14 cellular contexts compared by ENCODE assay signal in the genomic region with DNA sequence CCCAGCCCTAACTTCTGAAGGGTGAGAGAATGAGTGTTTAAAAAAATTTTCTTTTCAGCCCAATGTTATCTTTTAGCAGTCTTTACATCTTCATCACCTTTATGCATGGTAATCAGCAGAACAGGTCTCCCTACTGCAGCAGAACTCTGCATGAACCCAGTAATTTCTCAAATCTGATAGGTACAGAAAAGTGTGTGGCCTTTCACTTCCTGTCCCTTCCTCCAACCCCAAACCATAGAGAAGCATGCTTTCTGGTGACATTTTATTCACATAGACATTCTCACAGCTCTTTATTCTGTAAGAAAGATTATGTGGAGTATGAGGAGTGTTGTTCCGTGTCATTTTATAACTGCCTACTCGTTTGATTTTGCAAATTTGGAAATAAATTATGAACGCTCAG.
DNase-seq lines count a peak whose midpoint lies in the region; ATAC-seq and TF ChIP-seq lines count a peak whose summit lies in the region.
"Had no signal": no experiment of that assay in that cellular context is flagged by ENCODE, and none has a peak within 500 bp of the region (broad histone marks: within the 10 kb centered on the region; RNA-seq: fewer than 3 reads in every experiment).

No MANE protein-coding gene starts in this region.

- H3K4me3 Mint-ChIP-seq in activated CD8-positive, alpha-beta memory T cell treated with anti-CD3 and anti-CD28 coated beads, Interleukin-2, amount 10 ng/mL, durations not matched to agents 7 days and 5 days, result peak overlapping the region; percentile 33
- H3K4me3 Mint-ChIP-seq in activated B cell treated with CpG ODN at 0.5 μM for 24 hours, result no peak overlapping the region
- H3K4me3 Mint-ChIP-seq in stimulated activated naive CD8-positive, alpha-beta T cell treated with anti-CD3 and anti-CD28 coated beads, Interleukin-15, amount 100 ng/mL, for 72 hours, result peak overlapping the region; percentile 20 to 23

- no peaks in the 10 kb centered on the region for H3K79me2 ChIP-seq in osteoblast (ENCODE audit: insufficient read depth, low read length)

- DNase-seq in activated CD8-positive, alpha-beta memory T cell treated with anti-CD3 and anti-CD28 coated beads, Interleukin-2, amount 10 ng/mL, durations not matched to agents 7 days and 5 days, result peak; percentile 51
- DNase-seq in activated CD8-positive, alpha-beta memory T cell treated with anti-CD3 and anti-CD28 coated beads, Interleukin-2, amount 50 U/mL, for 48 hours, result no peak
- DNase-seq in activated B cell treated with CpG ODN at 0.5 μM for 24 hours (no peak), osteoblast (ENCODE audit: insufficient read length, low spot score, missing footprints) (no peak)
- DNase-seq in stimulated activated naive CD8-positive, alpha-beta T cell treated with anti-CD3 and anti-CD28 coated beads, Interleukin-15, amount 100 ng/mL, for 72 hours, result no peak
- DNase-seq: ACHN, kidney, NCI-H1694 treated with DMSO at 0.1 percent for 48 hours, NCI-H526 treated with DMSO at 0.1 percent for 48 hours had no signal

- TF ChIP-seq CTCF in activated B cell treated with CpG ODN at 0.5 μM for 24 hours (IDR thresholded peaks at IDR 0.05) (no peak), osteoblast (IDR thresholded peaks at IDR 0.05; ENCODE audit: extremely low read depth, low read depth, low read length) (no peak)

- no peaks in the 10 kb centered on the region for H3K27me3 Mint-ChIP-seq in activated CD8-positive, alpha-beta memory T cell treated with anti-CD3 and anti-CD28 coated beads, Interleukin-2, amount 10 ng/mL, durations not matched to agents 7 days and 5 days
- no peaks in the 10 kb centered on the region for H3K27me3 Mint-ChIP-seq in activated B cell treated with CpG ODN at 0.5 μM for 24 hours
- no peaks in the 10 kb centered on the region for H3K27me3 Mint-ChIP-seq in stimulated activated naive CD8-positive, alpha-beta T cell treated with anti-CD3 and anti-CD28 coated beads, Interleukin-15, amount 100 ng/mL, for 72 hours

- no peaks in the 10 kb centered on the region for H3K9me3 Mint-ChIP-seq in activated CD8-positive, alpha-beta memory T cell treated with anti-CD3 and anti-CD28 coated beads, Interleukin-2, amount 10 ng/mL, durations not matched to agents 7 days and 5 days (ENCODE audit: low read depth)
- H3K9me3 Mint-ChIP-seq in activated B cell treated with CpG ODN at 0.5 μM for 24 hours, result no peaks in the 10 kb centered on the region
- H3K9me3 Mint-ChIP-seq in stimulated activated naive CD8-positive, alpha-beta T cell treated with anti-CD3 and anti-CD28 coated beads, Interleukin-15, amount 100 ng/mL, for 72 hours, result peaks cover 0 to 4% of the 10 kb centered on the region in 2 donors

- no peak overlapping the region for H3K27ac ChIP-seq in osteoblast (ENCODE audit: low read depth, low read length)
- H3K27ac ChIP-seq: prostate gland, tibial nerve had no signal

- H4K20me1 ChIP-seq in osteoblast (ENCODE audit: insufficient read depth, low read length), result no peaks in the 10 kb centered on the region

- H3K27ac Mint-ChIP-seq in activated CD8-positive, alpha-beta memory T cell treated with anti-CD3 and anti-CD28 coated beads, Interleukin-2, amount 10 ng/mL, durations not matched to agents 7 days and 5 days, result peak overlapping the region; percentile 91
- H3K27ac Mint-ChIP-seq in activated B cell treated with CpG ODN at 0.5 μM for 24 hours, result peak overlapping the region; percentile 20
- H3K27ac Mint-ChIP-seq in stimulated activated naive CD8-positive, alpha-beta T cell treated with anti-CD3 and anti-CD28 coated beads, Interleukin-15, amount 100 ng/mL, for 72 hours, result peak overlapping the region in 1 of 2 donors; percentile 27

- peak; percentile 49 for ATAC-seq in activated CD8-positive, alpha-beta memory T cell treated with anti-CD3 and anti-CD28 coated beads, Interleukin-2, amount 10 ng/mL, durations not matched to agents 7 days and 5 days
- ATAC-seq in HG02884 (IDR thresholded peaks at IDR 0.05; ENCODE audit: unreplicated experiment), result peak; percentile 61
- ATAC-seq in activated B cell treated with CpG ODN at 0.5 μM for 24 hours (ENCODE audit: low read depth), result no peak
- ATAC-seq in stimulated activated naive CD8-positive, alpha-beta T cell treated with anti-CD3 and anti-CD28 coated beads, Interleukin-15, amount 100 ng/mL, for 72 hours, result peak; percentile 61
- ATAC-seq in HG03039 (IDR thresholded peaks at IDR 0.05; ENCODE audit: unreplicated experiment), result no peak
- no peak for ATAC-seq in GM18505 (IDR thresholded peaks at IDR 0.05; ENCODE audit: unreplicated experiment)

- POLR2A ChIA-PET in activated B cell treated with CpG ODN at 0.5 μM for 24 hours (lab: Charles Lee), result no interaction called here

- intact Hi-C loops in activated B cell treated with CpG ODN at 0.5 μM for 24 hours (cut with micrococcal nuclease), result no loop called here

- H3K4me1 Mint-ChIP-seq in activated CD8-positive, alpha-beta memory T cell treated with anti-CD3 and anti-CD28 coated beads, Interleukin-2, amount 10 ng/mL, durations not matched to agents 7 days and 5 days, result peaks cover 57% of the 10 kb centered on the region
- H3K4me1 Mint-ChIP-seq in activated B cell treated with CpG ODN at 0.5 μM for 24 hours, result no peaks in the 10 kb centered on the region
- peaks cover 50% of the 10 kb centered on the region for H3K4me1 Mint-ChIP-seq in stimulated activated naive CD8-positive, alpha-beta T cell treated with anti-CD3 and anti-CD28 coated beads, Interleukin-15, amount 100 ng/mL, for 72 hours

- TF ChIP-seq POLR2A in GM18505 (IDR thresholded peaks at IDR 0.05; ENCODE audit: borderline replicate concordance, extremely low read depth, insufficient read depth, insufficient read length), result no peak

- CTCF ChIA-PET in activated CD8-positive, alpha-beta memory T cell treated with anti-CD3 and anti-CD28 coated beads, Interleukin-2, amount 10 ng/mL, durations not matched to agents 7 days and 5 days (lab: Charles Lee), result interaction anchor here (1.3 to 4.6 kb wide), 5 partner anchors 13 to 119 kb away, joined by 3 to 20 read pairs (median 7); a partner anchor contains a TSS
- CTCF ChIA-PET in activated B cell treated with CpG ODN at 0.5 μM for 24 hours (lab: Charles Lee), result no interaction called here

- no peak overlapping the region for H3K4me2 ChIP-seq in osteoblast (ENCODE audit: insufficient read depth, low read length)

- peaks cover 47% of the 10 kb centered on the region for H3K36me3 Mint-ChIP-seq in activated CD8-positive, alpha-beta memory T cell treated with anti-CD3 and anti-CD28 coated beads, Interleukin-2, amount 10 ng/mL, durations not matched to agents 7 days and 5 days
- H3K36me3 Mint-ChIP-seq in activated B cell treated with CpG ODN at 0.5 μM for 24 hours (ENCODE audit: low read depth), result peaks cover 40% of the 10 kb centered on the region

- no peak overlapping the region for H3K4me3 ChIP-seq in osteoblast (ENCODE audit: insufficient read depth, low read length)
- H3K4me3 ChIP-seq: prostate gland, tibial nerve had no signal

- H2AFZ ChIP-seq in osteoblast (ENCODE audit: low read length), result no peak overlapping the region

- H3K27me3 ChIP-seq in osteoblast (ENCODE audit: insufficient read depth, low read length), result no peaks in the 10 kb centered on the region
- H3K27me3 ChIP-seq: tibial nerve had no signal

- H3K9me3 ChIP-seq in osteoblast (ENCODE audit: low read depth, low read length), result no peaks in the 10 kb centered on the region
- H3K9me3 ChIP-seq: prostate gland, tibial nerve had no signal

- H3K4me1 ChIP-seq in osteoblast (ENCODE audit: insufficient read depth, low read length), result no peaks in the 10 kb centered on the region
- H3K4me1 ChIP-seq: prostate gland, tibial nerve had no signal

- peaks cover 12% of the 10 kb centered on the region for H3K36me3 ChIP-seq in osteoblast (ENCODE audit: insufficient read depth, low read length)
- H3K36me3 ChIP-seq: prostate gland had no signal

Comparison
In these comparisons a context has a peak if more than half of its experiments do, and no peak if none do; other contexts are left out.
1. ATAC-seq: peak in activated CD8-positive, alpha-beta memory T cell treated with anti-CD3 and anti-CD28 coated beads, Interleukin-2, amount 10 ng/mL, durations not matched to agents 7 days and 5 days (single experiment), HG02884 (single experiment) and stimulated activated naive CD8-positive, alpha-beta T cell treated with anti-CD3 and anti-CD28 coated beads, Interleukin-15, amount 100 ng/mL, for 72 hours (single experiment); none in activated B cell treated with CpG ODN at 0.5 μM for 24 hours (single experiment), HG03039 (single experiment) and GM18505 (single experiment).